Comparison of ENCODE assay signal across 8 cellular contexts in genomic region chr5:59034498-59035186, GRCh38.
DNase-seq lines count a peak whose midpoint lies in the region; ATAC-seq and TF ChIP-seq lines count a peak whose summit lies in the region.

No MANE protein-coding gene starts in this region.

- no peak overlapping the region for H2AFZ ChIP-seq in KMS-11 (ENCODE audit: low read depth)

- peaks cover 8% of the 10 kb centered on the region for H3K36me3 ChIP-seq in KMS-11 (ENCODE audit: insufficient read depth)

- no peak overlapping the region for H3K4me3 ChIP-seq in KMS-11 (IDR thresholded peaks at IDR 0.05; ENCODE audit: insufficient read depth, low read depth, low read length)

- peaks cover 0 to 3% (median under 1%) of the 10 kb centered on the region in 7 donors for H3K9me3 Mint-ChIP-seq in CD14-positive monocyte
- H3K9me3 Mint-ChIP-seq in stimulated activated effector memory CD8-positive, alpha-beta T cell treated with anti-CD3 and anti-CD28 coated beads, Interleukin-12 subunit alpha, Interleukin-12 subunit beta, amount 100 ng/mL, for 72 hours = no peaks in the 10 kb centered on the region

- H3K79me2 ChIP-seq in KMS-11 (ENCODE audit: insufficient read depth, low read depth) = peaks cover 100% of the 10 kb centered on the region

- TF ChIP-seq CTCF in CD14-positive monocyte (IDR thresholded peaks at IDR 0.05) (peak; percentile 77), GM12872 (IDR thresholded peaks at IDR 0.05; ENCODE audit: insufficient read depth, low read depth, low read length) (peak; percentile 48; the same call in 2 of the 3 replicates), KMS-11 (conservative IDR thresholded peaks at IDR 0.05; ENCODE audit: low read depth, low read length) (peak; percentile 92), VCaP (conservative IDR thresholded peaks at IDR 0.05) (peak; percentile 83), foreskin keratinocyte (conservative IDR thresholded peaks at IDR 0.05) (peak; percentile 78)

- H3K4me1 ChIP-seq in KMS-11 (ENCODE audit: low read depth, poor library complexity, severe bottlenecking) (peaks cover 48% of the 10 kb centered on the region), foreskin keratinocyte (peaks cover 6% of the 10 kb centered on the region)

- no peaks in the 10 kb centered on the region for H3K27me3 Mint-ChIP-seq in CD14-positive monocyte (ENCODE audit: low read depth in 3 of 3)

- intact Hi-C loops in CD14-positive monocyte (cut with micrococcal nuclease) = no loop called here

- H3K36me3 Mint-ChIP-seq in CD14-positive monocyte = peaks cover 4 to 8% of the 10 kb centered on the region in 2 donors
- peaks cover 100% of the 10 kb centered on the region for H3K36me3 Mint-ChIP-seq in stimulated activated effector memory CD8-positive, alpha-beta T cell treated with anti-CD3 and anti-CD28 coated beads, Interleukin-12 subunit alpha, Interleukin-12 subunit beta, amount 100 ng/mL, for 72 hours

- DNase-seq in CD14-positive monocyte (ENCODE audit: low spot score) (no peak), foreskin keratinocyte (no peak), UCSD-AML1 (lab: John Stamatoyannopoulos, UW; ENCODE audit: unreplicated experiment) (no peak)
- DNase-seq in stimulated activated effector memory CD8-positive, alpha-beta T cell treated with anti-CD3 and anti-CD28 coated beads, Interleukin-12 subunit alpha, Interleukin-12 subunit beta, amount 100 ng/mL, for 72 hours (ENCODE audit: low spot score in 2 of 2) = no peak

- H4K20me1 ChIP-seq in KMS-11 (ENCODE audit: insufficient read depth) = no peaks in the 10 kb centered on the region

- H3K4me2 ChIP-seq in KMS-11 = peak overlapping the region; percentile 94

- H3K9ac ChIP-seq in KMS-11 = peak overlapping the region; percentile 94

- H3K27ac ChIP-seq in KMS-11 (peak overlapping the region; percentile 94), VCaP (peak overlapping the region; percentile 25), foreskin keratinocyte (no peak overlapping the region)

- peak; percentile 44 for ATAC-seq in foreskin keratinocyte
- no peak for ATAC-seq in stimulated activated effector memory CD8-positive, alpha-beta T cell treated with anti-CD3 and anti-CD28 coated beads, Interleukin-12 subunit alpha, Interleukin-12 subunit beta, amount 100 ng/mL, for 72 hours
- ATAC-seq in HG02763 (IDR thresholded peaks at IDR 0.05; ENCODE audit: unreplicated experiment) = no peak

- no peak overlapping the region for H3K27ac Mint-ChIP-seq in CD14-positive monocyte
- peak overlapping the region; percentile 96 for H3K27ac Mint-ChIP-seq in stimulated activated effector memory CD8-positive, alpha-beta T cell treated with anti-CD3 and anti-CD28 coated beads, Interleukin-12 subunit alpha, Interleukin-12 subunit beta, amount 100 ng/mL, for 72 hours

- H3K4me3 Mint-ChIP-seq in CD14-positive monocyte = no peak overlapping the region
- H3K4me3 Mint-ChIP-seq in stimulated activated effector memory CD8-positive, alpha-beta T cell treated with anti-CD3 and anti-CD28 coated beads, Interleukin-12 subunit alpha, Interleukin-12 subunit beta, amount 100 ng/mL, for 72 hours = peak overlapping the region; percentile 87

- H3K27me3 ChIP-seq in KMS-11 (ENCODE audit: insufficient read depth, low read depth) = no peaks in the 10 kb centered on the region
- peaks cover 6% of the 10 kb centered on the region for H3K27me3 ChIP-seq in foreskin keratinocyte

- peaks cover 33% of the 10 kb centered on the region for H3K4me1 Mint-ChIP-seq in CD14-positive monocyte
- peaks cover 38% of the 10 kb centered on the region for H3K4me1 Mint-ChIP-seq in stimulated activated effector memory CD8-positive, alpha-beta T cell treated with anti-CD3 and anti-CD28 coated beads, Interleukin-12 subunit alpha, Interleukin-12 subunit beta, amount 100 ng/mL, for 72 hours
